Comparison of ENCODE assay signal across 8 cellular contexts in genomic region chr12:51217133-51217967, GRCh38. TPM values are rescaled to one million over a fixed set of nuclear protein-coding genes. Genes with fewer than 3 reads are reported as not detected.
A peak's percentile ranks its signal among the peaks of the same experiment; 100 is the strongest.
DNase-seq lines count a peak whose midpoint lies in the region; ATAC-seq and TF ChIP-seq lines count a peak whose summit lies in the region.

No MANE protein-coding gene starts in this region.

- peak overlapping the region; percentile 61; the same call in 1 of the 2 replicates for H2AFZ ChIP-seq in MM.1S (ENCODE audit: low read length)

- CTCF ChIA-PET in Calu3 (lab: Charles Lee): interaction anchor here (0.6 to 1.4 kb wide), 8 partner anchors 21 to 658 kb away, joined by 3 to 7 read pairs (median 4); partner anchors contain the start of gene DAZAP2

- H3K4me1 Mint-ChIP-seq in Calu3 (ENCODE audit: low read depth, unreplicated experiment) (peaks cover 16% of the 10 kb centered on the region), memory B cell (peaks cover 19% of the 10 kb centered on the region)

- peaks cover 11% of the 10 kb centered on the region for H3K36me3 Mint-ChIP-seq in Calu3 (ENCODE audit: insufficient read depth, unreplicated experiment)
- peaks cover 6% of the 10 kb centered on the region for H3K36me3 Mint-ChIP-seq in memory B cell

- H3K79me2 ChIP-seq in MM.1S (ENCODE audit: low read length): no peaks in the 10 kb centered on the region

- peak overlapping the region; percentile 77 for H3K9ac ChIP-seq in MM.1S (ENCODE audit: low read length)

- 0 out of 2 replicates have a peak, but pooled peaks cover 5% of the 10 kb centered on the region for H3K4me1 ChIP-seq in MM.1S (ENCODE audit: low read length)

- no peaks in the 10 kb centered on the region for H3K27me3 ChIP-seq in MM.1S (replicated peaks; ENCODE audit: insufficient read depth, low read length)

- H3K9me2 ChIP-seq in MM.1S (replicated peaks; ENCODE audit: insufficient read depth, low read length): no peaks in the 10 kb centered on the region

- H3K4me3 ChIP-seq in MM.1S (ENCODE audit: low read length): peak overlapping the region; percentile 69

- peak; percentile 57 for ATAC-seq in GM21529 (IDR thresholded peaks at IDR 0.05; ENCODE audit: unreplicated experiment)
- ATAC-seq in memory B cell (ENCODE audit: low read depth): peak; percentile 67

- no peaks in the 10 kb centered on the region for H3K9me3 ChIP-seq in MM.1S (replicated peaks; ENCODE audit: insufficient read depth, low read length)

- peak overlapping the region; percentile 96; the same call in 1 of the 2 replicates for H3K4me2 ChIP-seq in MM.1S (ENCODE audit: low read depth, low read length)

- H4K20me1 ChIP-seq in MM.1S (ENCODE audit: insufficient read depth, low read length): no peaks in the 10 kb centered on the region

- H3F3A ChIP-seq in MM.1S (ENCODE audit: insufficient read depth, low read length): peaks cover 14% of the 10 kb centered on the region

- DNase-seq in Calu3 (peak; percentile 49), MM.1S (peak; percentile 56), memory B cell (ENCODE audit: low spot score in 2 of 2) (peak; percentile 62 to 68), NCI-H128 (lab: John Stamatoyannopoulos, UW; ENCODE audit: unreplicated experiment) (no peak)
- peak; percentile 76 for DNase-seq in activated CD8-positive, alpha-beta memory T cell treated with anti-CD3 and anti-CD28 coated beads for 24 hours
- peak; percentile 46 for DNase-seq in effector CD8-positive, alpha-beta T cell (lab: John Stamatoyannopoulos, UW)
- peak; percentile 13 for DNase-seq in stimulated activated CD8-positive, alpha-beta memory T cell treated with anti-CD3 and anti-CD28 coated beads, Interleukin-4, amount 100 ng/mL, for 24 hours (ENCODE audit: low read depth)

- BruUV-seq in Calu3 (replicated peaks; lab: Mats Ljungman, UMichigan): no TSS peak

- no peaks in the 10 kb centered on the region for H3K9me3 Mint-ChIP-seq in Calu3 (ENCODE audit: low read depth, unreplicated experiment)
- no peaks in the 10 kb centered on the region for H3K9me3 Mint-ChIP-seq in memory B cell

- H3K27ac Mint-ChIP-seq in Calu3 (ENCODE audit: unreplicated experiment) (peak overlapping the region; percentile 80), memory B cell (peak overlapping the region; percentile 97)

- H3K4me3 Mint-ChIP-seq in Calu3 (ENCODE audit: low read depth, unreplicated experiment) (peak overlapping the region; percentile 69), memory B cell (peak overlapping the region; percentile 92)

- H3K27me3 Mint-ChIP-seq in Calu3 (ENCODE audit: unreplicated experiment) (no peaks in the 10 kb centered on the region), memory B cell (no peaks in the 10 kb centered on the region)

- no peak for TF ChIP-seq CTCF in Calu3 (IDR thresholded peaks at IDR 0.05; ENCODE audit: unreplicated experiment)
- peak; percentile 34 for TF ChIP-seq CTCF in MM.1S (IDR thresholded peaks at IDR 0.05; ENCODE audit: low read length)

- H3K27ac ChIP-seq in MM.1S (ENCODE audit: low read length): peak overlapping the region; percentile 48; the same call in 1 of the 2 replicates

- intact Hi-C loops in Calu3 (cut with micrococcal nuclease; ENCODE audit: unreplicated experiment): no loop called here

- no peaks in the 10 kb centered on the region for H3K36me3 ChIP-seq in MM.1S (replicated peaks; ENCODE audit: insufficient read depth, low read length)

RNA-seq across cellular contexts. Expression of gene POU6F1, which starts 0.5 kb away (rescaled TPM):
- total RNA-seq in Calu3 (2022): 2.5 and 4.2 TPM in 2 replicates

RNA-seq across cellular contexts. Expression of gene DAZAP2, which starts 21.3 kb away (rescaled TPM):
- total RNA-seq in Calu3 (2022): 96.3 and 103 TPM in 2 replicates

RNA-seq across cellular contexts. Expression of gene TFCP2, which starts 44.4 kb away (rescaled TPM):
- 19.3 and 19.6 TPM in 2 replicates for total RNA-seq in Calu3 (2022)

RNA-seq across cellular contexts. Expression of gene SMAGP, which starts 52.9 kb away (rescaled TPM):
- 60.9 and 64.1 TPM in 2 replicates for total RNA-seq in Calu3 (2022)
